In genomic region chr17:75896360-75897075, GRCh38 we compare ENCODE assay signal across 7 cellular contexts. TPM values are rescaled to one million over a fixed set of nuclear protein-coding genes. Genes with fewer than 3 reads are reported as not detected.
DNase-seq lines count a peak whose midpoint lies in the region; ATAC-seq, FAIRE-seq and TF ChIP-seq lines count a peak whose summit lies in the region.

TSS of gene TRIM65 (minus strand) at chr17:75896951. CDS start at chr17:75896937, 14 bp downstream.

- FAIRE-seq in GM12892 (lab: Jason Lieb, UNC): peak; percentile 93

- H3K36me3 ChIP-seq in WERI-Rb-1 (peaks cover 48% of the 10 kb centered on the region), mammary epithelial cell (ENCODE audit: insufficient read depth, low read length) (peaks cover 7% of the 10 kb centered on the region)

- peak; percentile 84 for TF ChIP-seq POLR2A in GM12892 (IDR thresholded peaks at IDR 0.05; ENCODE audit: low read depth, low read length)

- H3K4me3 ChIP-seq in WERI-Rb-1 (ENCODE audit: low read depth, low read length): peak within 1 kb of the TSS; percentile 69
- H3K4me3 ChIP-seq in mammary epithelial cell (replicated peaks in 1 of 3; ENCODE audit: insufficient read depth in 1 of 3, low read depth in 2 of 3, low read length in 3 of 3): peak within 1 kb of the TSS; percentile 51 to 84 (median 77)

- H4K20me1 ChIP-seq in mammary epithelial cell (ENCODE audit: insufficient read depth, low read length): no peaks in the 10 kb centered on the region

- H3K27me3 ChIP-seq in WERI-Rb-1 (ENCODE audit: insufficient read depth, low read depth, severe bottlenecking) (no peaks in the 10 kb centered on the region), mammary epithelial cell (ENCODE audit: insufficient read depth, low read length) (no peaks in the 10 kb centered on the region)

- peak within 1 kb of the TSS; percentile 80 for H3K4me2 ChIP-seq in mammary epithelial cell (ENCODE audit: insufficient read depth, low read depth, low read length)

- 3% methylated on average over 5 of the region's 95 CpGs for WGBS in mammary epithelial cell (ENCODE audit: low coverage, missing lambda C conversion rate)

- peaks cover 8% of the 10 kb centered on the region for H3K4me1 ChIP-seq in mammary epithelial cell (ENCODE audit: insufficient read depth, low read length)

- peak within 1 kb of the TSS; percentile 56 for H3K9ac ChIP-seq in mammary epithelial cell (ENCODE audit: insufficient read depth, low read length)

- intact Hi-C loops in mammary epithelial cell (cut with micrococcal nuclease): loop anchor here (1.0 to 2.0 kb wide), 2 partner anchors 42 to 120 kb away; no protein-coding TSS in a partner anchor

- dilution Hi-C loops in mammary epithelial cell (cut with HindIII; ENCODE audit: low sequenced_read_pairs): no loop called here

- no TSS peak for BruUV-seq in mammary epithelial cell (replicated peaks; lab: Mats Ljungman, UMichigan)

- CTCF ChIA-PET in mammary epithelial cell (lab: Charles Lee; ENCODE audit: low non-redundant PET): interaction anchor here (0.6 to 1.0 kb wide), 2 partner anchors 132 to 488 kb away, joined by 5 read pairs; no protein-coding TSS in a partner anchor

- DNase-seq in GM12892 (ENCODE audit: insufficient read length) (peak; percentile 92), NCI-H146 treated with DMSO at 0.1 percent for 48 hours (lab: John Stamatoyannopoulos, UW; ENCODE audit: unreplicated experiment) (peak; percentile 46), WERI-Rb-1 (peak; percentile 91), mammary epithelial cell (peak; percentile 75), inferior parietal cortex (ENCODE audit: extremely low spot score) (peak; percentile 74)
- DNase-seq in stimulated activated CD4-positive, alpha-beta T cell treated with anti-CD3 and anti-CD28 coated beads, Interleukin-12 subunit alpha, Interleukin-12 subunit beta, amount 100 ng/mL, for 24 hours (ENCODE audit: low read depth in 2 of 2): peak; percentile 67 to 69

- TF ChIP-seq CTCF in WERI-Rb-1 (IDR thresholded peaks at IDR 0.05; ENCODE audit: low read depth, low read length) (peak; percentile 39; the same call in 1 of the 2 replicates), mammary epithelial cell (conservative IDR thresholded peaks at IDR 0.05 in 1 of 2, IDR thresholded peaks at IDR 0.05 in 1 of 2; ENCODE audit: extremely low read depth in 1 of 2, insufficient read depth in 1 of 2, low read depth in 1 of 2, low read length in 2 of 2) (peak; percentile 9 to 53)

- peak; percentile 53 for ATAC-seq in HG02623 (IDR thresholded peaks at IDR 0.05; ENCODE audit: unreplicated experiment)

- peak within 1 kb of the TSS; percentile 96 for H3K27ac ChIP-seq in WERI-Rb-1
- peak within 1 kb of the TSS; percentile 40 for H3K27ac ChIP-seq in mammary epithelial cell (ENCODE audit: insufficient read depth, low read depth, low read length)

- in situ Hi-C loops in mammary epithelial cell (cut with MboI; ENCODE audit: low sequenced_read_pairs in 2 of 2): loop anchor here in 1 of 2 donors (25.0 kb wide), 1 partner anchor 234 kb away; the partner anchor contains the start of genes RECQL5 and SAP30BP

- no peaks in the 10 kb centered on the region for H3K9me3 ChIP-seq in WERI-Rb-1 (ENCODE audit: severe bottlenecking)
- no peaks in the 10 kb centered on the region for H3K9me3 ChIP-seq in mammary epithelial cell (replicated peaks; ENCODE audit: insufficient read depth, low read length)

- peak within 1 kb of the TSS; percentile 87 for H2AFZ ChIP-seq in mammary epithelial cell (ENCODE audit: low read depth, low read length)

- H3K79me2 ChIP-seq in mammary epithelial cell (ENCODE audit: insufficient read depth, low read length): peaks cover 17% of the 10 kb centered on the region

RNA-seq across cellular contexts. Expression of gene TRIM65, which starts in this region (rescaled TPM):
- 7.7 TPM for polyA plus RNA-seq in GM12892 (2012; ENCODE audit: missing spikeins)
- total RNA-seq in mammary epithelial cell: 10 to 100 TPM; 19.3 to 20.2 TPM
- polyA plus RNA-seq in mammary epithelial cell: 6.8 TPM
- 25.9 TPM for polyA minus RNA-seq in mammary epithelial cell

Comparison
In these comparisons a context has a peak if more than half of its experiments do, and no peak if none do; other contexts are left out.
1. Peak in every context shown above with its lines: DNase-seq, ATAC-seq, H3K4me3 ChIP-seq and H3K27ac ChIP-seq.